9 cellular contexts compared by ENCODE assay signal in genomic region chr10:11553773-11554381, GRCh38. TPM values are rescaled to one million over a fixed set of nuclear protein-coding genes. Genes with fewer than 3 reads are reported as not detected.
DNase-seq lines count a peak whose midpoint lies in the region; ATAC-seq and TF ChIP-seq lines count a peak whose summit lies in the region.
"Had no signal": no experiment of that assay in that cellular context is flagged by ENCODE, and none has a peak within 500 bp of the region (broad histone marks: within the 10 kb centered on the region; RNA-seq: fewer than 3 reads in every experiment).

No MANE protein-coding gene starts in this region.

- no peaks in the 10 kb centered on the region for H3K9me3 ChIP-seq in right cardiac atrium (ENCODE audit: control insufficient read depth, low read length)
- no peaks in the 10 kb centered on the region for H3K9me3 ChIP-seq in adrenal gland (replicated peaks in 1 of 3)

- ATAC-seq in GM19324 (IDR thresholded peaks at IDR 0.05; ENCODE audit: low FRiP score, unreplicated experiment), result peak; percentile 72
- peak; percentile 85 for ATAC-seq in HG02981 (IDR thresholded peaks at IDR 0.05; ENCODE audit: unreplicated experiment)
- ATAC-seq in right cardiac atrium, result no peak

- H3K27me3 Mint-ChIP-seq in T-helper 1 cell treated with Interleukin-12 subunit alpha and Interleukin-12 subunit beta and Interleukin-4 antibody, amounts not matched to agents 30 μg/mL and 1 μg/mL, for 36 hours (ENCODE audit: low read depth), result peaks cover 5% of the 10 kb centered on the region

- no peaks in the 10 kb centered on the region for H3K36me3 Mint-ChIP-seq in T-helper 1 cell treated with Interleukin-12 subunit alpha and Interleukin-12 subunit beta and Interleukin-4 antibody, amounts not matched to agents 30 μg/mL and 1 μg/mL, for 36 hours (ENCODE audit: low read depth)

- H3K4me1 Mint-ChIP-seq in T-helper 1 cell treated with Interleukin-12 subunit alpha and Interleukin-12 subunit beta and Interleukin-4 antibody, amounts not matched to agents 30 μg/mL and 1 μg/mL, for 36 hours (ENCODE audit: low read depth), result peaks cover 19% of the 10 kb centered on the region

- WGBS in right cardiac atrium, result 93% methylated on average over 6 of the region's 6 CpGs
- 90 to 95% (median 92%) methylated on average over 6 of the region's 6 CpGs for WGBS in adrenal gland, 4 donors

- H3K4me1 ChIP-seq in right cardiac atrium (ENCODE audit: control insufficient read depth, insufficient read depth, low read length), result no peaks in the 10 kb centered on the region
- H3K4me1 ChIP-seq in adrenal gland (replicated peaks in 1 of 2), result peaks cover 8 to 16% of the 10 kb centered on the region in 2 donors

- TF ChIP-seq CTCF in GM06990 (IDR thresholded peaks at IDR 0.05; ENCODE audit: insufficient read depth, low read length, poor library complexity, severe bottlenecking) (no peak), adrenal gland (IDR thresholded peaks at IDR 0.05) (no peak)

- H3K4me3 ChIP-seq in GM06990 (replicated peaks; ENCODE audit: low read depth, low read length), result peak overlapping the region; percentile 47
- H3K4me3 ChIP-seq in right cardiac atrium (ENCODE audit: low read length), result no peak overlapping the region
- no peak overlapping the region for H3K4me3 ChIP-seq in adrenal gland

- no peak for TF ChIP-seq POLR2A in adrenal gland (IDR thresholded peaks at IDR 0.05)

- peak overlapping the region; percentile 13 for H3K27ac Mint-ChIP-seq in T-helper 1 cell treated with Interleukin-12 subunit alpha and Interleukin-12 subunit beta and Interleukin-4 antibody, amounts not matched to agents 30 μg/mL and 1 μg/mL, for 36 hours

- H3K4me3 Mint-ChIP-seq in T-helper 1 cell treated with Interleukin-12 subunit alpha and Interleukin-12 subunit beta and Interleukin-4 antibody, amounts not matched to agents 30 μg/mL and 1 μg/mL, for 36 hours, result no peak overlapping the region

- H3K36me3 ChIP-seq in GM06990 (ENCODE audit: control insufficient read depth, insufficient read depth, low read length) (no peaks in the 10 kb centered on the region), adrenal gland (replicated peaks in 1 of 2) (no peaks in the 10 kb centered on the region)

- DNase-seq in GM06990 (ENCODE audit: extremely low read depth, insufficient read length) (peak; percentile 70), right cardiac atrium (no peak), adrenal gland (no peak), NCI-H524 treated with DMSO at 0.1 percent for 48 hours (lab: John Stamatoyannopoulos, UW) (no peak), putamen (ENCODE audit: low spot score) (no peak)
- DNase-seq: effector memory CD4-positive, alpha-beta T cell had no signal

- intact Hi-C loops in right cardiac atrium (cut with DNase I), result no loop called here
- intact Hi-C loops in adrenal gland (cut with DNase I), result no loop called here

- H3K27me3 ChIP-seq in GM06990 (replicated peaks; ENCODE audit: control insufficient read depth, insufficient read depth, low read length) (no peaks in the 10 kb centered on the region), right cardiac atrium (ENCODE audit: control insufficient read depth, insufficient read depth) (no peaks in the 10 kb centered on the region), adrenal gland (no peaks in the 10 kb centered on the region)

- no peaks in the 10 kb centered on the region for H3K9me3 Mint-ChIP-seq in T-helper 1 cell treated with Interleukin-12 subunit alpha and Interleukin-12 subunit beta and Interleukin-4 antibody, amounts not matched to agents 30 μg/mL and 1 μg/mL, for 36 hours

- H3K27ac ChIP-seq in right cardiac atrium (ENCODE audit: low read length), result no peak overlapping the region
- no peak overlapping the region for H3K27ac ChIP-seq in adrenal gland

RNA-seq across cellular contexts. Expression of gene USP6NL, which starts 57.6 kb away (rescaled TPM):
- 10 to 100 TPM in 2 of 4 donors, 1 to 10 TPM in 2; 8.7 to 12.5 (median 9.8) TPM for total RNA-seq in right cardiac atrium
- 3.9 TPM for polyA plus RNA-seq in right cardiac atrium
- total RNA-seq in adrenal gland, result 10 to 100 TPM; 13.3 to 35.1 (median 19.8) TPM
- 10 to 100 TPM in 1 of 3 donors, 1 to 10 TPM in 2; 3.5 to 20.8 (median 4.9) TPM for polyA plus RNA-seq in adrenal gland

Comparison
In these comparisons a context has a peak if more than half of its experiments do, and no peak if none do; other contexts are left out.
1. ATAC-seq: peak in GM19324 (single experiment) and HG02981 (single experiment); none in right cardiac atrium (0 of 2).